1 cellular context compared by ENCODE assay signal in the genomic region with DNA sequence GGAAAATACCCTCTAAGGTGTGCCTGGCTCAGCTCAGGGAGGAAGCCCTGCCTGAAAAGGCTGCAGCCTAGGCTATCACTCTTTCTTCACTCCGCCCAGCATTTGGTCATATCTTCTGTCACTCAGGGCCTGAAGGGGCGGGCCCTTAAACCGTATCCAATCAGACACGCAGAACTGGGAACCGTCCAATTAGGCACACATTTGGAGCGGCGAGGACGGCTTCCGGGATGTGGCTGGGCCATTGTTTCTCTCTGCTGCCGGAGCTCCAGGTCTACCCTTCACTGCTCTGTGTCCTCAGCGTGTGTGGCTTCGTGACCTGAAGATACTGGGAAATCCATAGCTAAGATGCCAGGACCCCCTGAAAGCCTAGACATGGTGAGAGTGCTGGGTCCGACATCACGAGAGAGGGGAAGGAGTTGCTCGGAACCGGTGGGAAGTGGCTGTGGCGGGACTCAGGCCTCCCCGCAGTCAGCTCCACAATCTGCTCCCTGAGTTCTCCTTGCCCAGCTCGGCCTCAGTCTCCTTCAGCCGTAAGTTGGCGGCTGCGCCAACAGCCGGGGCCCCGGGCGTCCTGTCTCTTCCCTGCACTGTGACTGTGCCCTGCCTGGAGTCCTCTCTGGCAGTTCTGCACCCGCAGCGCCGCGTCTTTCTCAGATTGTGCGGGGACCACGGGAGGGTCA.
TF ChIP-seq lines count a peak whose summit lies in the region.

TSS of gene ZNF493 (plus strand) at position 241 of the 680 bp plus-strand sequence. CDS start at position 346, 105 bp downstream.

TF ChIP-seq in HepG2, 621 proteins besides CTCF, POLR2A, EP300 and RAD21 (continued from another document):
- TF ChIP-seq KDM6A (CRISPR knock-in tag; IDR thresholded peaks at IDR 0.05; ENCODE audit: low read depth) (no peak), IKZF1 (IDR thresholded peaks at IDR 0.05) (no peak), ZFP62 (CRISPR knock-in tag; IDR thresholded peaks at IDR 0.05) (no peak), ZNF598 (CRISPR knock-in tag; IDR thresholded peaks at IDR 0.05; ENCODE audit: borderline replicate concordance) (no peak), ZKSCAN1 (IDR thresholded peaks at IDR 0.05; ENCODE audit: low read length) (no peak), HBP1 (CRISPR knock-in tag; IDR thresholded peaks at IDR 0.05; ENCODE audit: low read depth) (no peak), ZNF484 (CRISPR knock-in tag; IDR thresholded peaks at IDR 0.05; ENCODE audit: borderline replicate concordance, low read depth) (no peak), SP5 (CRISPR knock-in tag; IDR thresholded peaks at IDR 0.05; ENCODE audit: borderline replicate concordance, low read depth) (no peak), KDM3A (CRISPR knock-in tag; IDR thresholded peaks at IDR 0.05; ENCODE audit: low read depth) (no peak), CERS6 (CRISPR knock-in tag; IDR thresholded peaks at IDR 0.05) (no peak), NCOR1 (IDR thresholded peaks at IDR 0.05; ENCODE audit: borderline replicate concordance, low read length) (no peak), ZNF790 (CRISPR knock-in tag; IDR thresholded peaks at IDR 0.05; ENCODE audit: borderline replicate concordance) (no peak), ZNF761 (CRISPR knock-in tag; conservative IDR thresholded peaks at IDR 0.05) (0 out of 2 replicates have a peak, but pooled peaks have one; percentile 26), MLLT10 (CRISPR knock-in tag; IDR thresholded peaks at IDR 0.05) (no peak)
- TF ChIP-seq, protein P1, sequence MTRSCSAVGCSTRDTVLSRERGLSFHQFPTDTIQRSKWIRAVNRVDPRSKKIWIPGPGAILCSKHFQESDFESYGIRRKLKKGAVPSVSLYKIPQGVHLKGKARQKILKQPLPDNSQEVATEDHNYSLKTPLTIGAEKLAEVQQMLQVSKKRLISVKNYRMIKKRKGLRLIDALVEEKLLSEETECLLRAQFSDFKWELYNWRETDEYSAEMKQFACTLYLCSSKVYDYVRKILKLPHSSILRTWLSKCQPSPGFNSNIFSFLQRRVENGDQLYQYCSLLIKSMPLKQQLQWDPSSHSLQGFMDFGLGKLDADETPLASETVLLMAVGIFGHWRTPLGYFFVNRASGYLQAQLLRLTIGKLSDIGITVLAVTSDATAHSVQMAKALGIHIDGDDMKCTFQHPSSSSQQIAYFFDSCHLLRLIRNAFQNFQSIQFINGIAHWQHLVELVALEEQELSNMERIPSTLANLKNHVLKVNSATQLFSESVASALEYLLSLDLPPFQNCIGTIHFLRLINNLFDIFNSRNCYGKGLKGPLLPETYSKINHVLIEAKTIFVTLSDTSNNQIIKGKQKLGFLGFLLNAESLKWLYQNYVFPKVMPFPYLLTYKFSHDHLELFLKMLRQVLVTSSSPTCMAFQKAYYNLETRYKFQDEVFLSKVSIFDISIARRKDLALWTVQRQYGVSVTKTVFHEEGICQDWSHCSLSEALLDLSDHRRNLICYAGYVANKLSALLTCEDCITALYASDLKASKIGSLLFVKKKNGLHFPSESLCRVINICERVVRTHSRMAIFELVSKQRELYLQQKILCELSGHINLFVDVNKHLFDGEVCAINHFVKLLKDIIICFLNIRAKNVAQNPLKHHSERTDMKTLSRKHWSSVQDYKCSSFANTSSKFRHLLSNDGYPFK (CRISPR knock-in tag; IDR thresholded peaks at IDR 0.05; ENCODE audit: borderline replicate concordance): no peak
- TF ChIP-seq, protein P2, sequence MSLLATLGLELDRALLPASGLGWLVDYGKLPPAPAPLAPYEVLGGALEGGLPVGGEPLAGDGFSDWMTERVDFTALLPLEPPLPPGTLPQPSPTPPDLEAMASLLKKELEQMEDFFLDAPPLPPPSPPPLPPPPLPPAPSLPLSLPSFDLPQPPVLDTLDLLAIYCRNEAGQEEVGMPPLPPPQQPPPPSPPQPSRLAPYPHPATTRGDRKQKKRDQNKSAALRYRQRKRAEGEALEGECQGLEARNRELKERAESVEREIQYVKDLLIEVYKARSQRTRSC (CRISPR knock-in tag; IDR thresholded peaks at IDR 0.05; ENCODE audit: low read depth): no peak
